9 cellular contexts compared by ENCODE assay signal in genomic region chr9:4742246-4742645, GRCh38. TPM values are rescaled to one million over a fixed set of nuclear protein-coding genes. Genes with fewer than 3 reads are reported as not detected.
DNase-seq lines count a peak whose midpoint lies in the region; ATAC-seq lines count a peak whose summit lies in the region.
"Had no signal": no experiment of that assay in that cellular context is flagged by ENCODE, and none has a peak within 500 bp of the region (broad histone marks: within the 10 kb centered on the region; RNA-seq: fewer than 3 reads in every experiment).

No MANE protein-coding gene starts in this region.

- DNase-seq in T-helper 2 cell treated with Interferon-gamma antibody and Interleukin-4, amounts not matched to agents 5 μg/mL and 100 μg/mL, for 36 hours (ENCODE audit: low spot score), result no peak
- DNase-seq in T-helper 2 cell (no peak), iPS-NIHi11 (ENCODE audit: low spot score) (no peak), sciatic nerve (ENCODE audit: low spot score) (no peak)
- DNase-seq: SW 1271 had no signal

- no peak overlapping the region for H3K9ac ChIP-seq in iPS-18a (ENCODE audit: low read length)

- no peak overlapping the region for H3K27ac ChIP-seq in iPS-18a (ENCODE audit: low read length)

- peaks cover 25% of the 10 kb centered on the region for H3K4me1 Mint-ChIP-seq in T-helper 2 cell treated with Interferon-gamma antibody and Interleukin-4, amounts not matched to agents 5 μg/mL and 100 μg/mL, for 36 hours (ENCODE audit: low read depth)
- H3K4me1 Mint-ChIP-seq in activated T-helper 17 cell treated with anti-CD3 and anti-CD28 coated beads, Interleukin-2, amount 50 U/mL, for 72 hours, result peaks cover 10% of the 10 kb centered on the region
- H3K4me1 Mint-ChIP-seq in stimulated activated memory B cell treated with anti-CD40 and anti-IgM and Interleukin-4, amounts not matched to agents 10 μg/mL and 1 μg/mL and 100 μg/mL, for 72 hours, result peaks cover 23% of the 10 kb centered on the region

- intact Hi-C loops in sciatic nerve (cut with DNase I), result no loop called here

- H3K4me3 ChIP-seq in iPS-18a (ENCODE audit: low read length), result peak overlapping the region; percentile 69

- no peak for ATAC-seq in activated T-helper 17 cell treated with anti-CD3 and anti-CD28 coated beads, Interleukin-2, amount 50 U/mL, for 72 hours (replicated peaks)
- ATAC-seq in stimulated activated memory B cell treated with anti-CD40 and anti-IgM and Interleukin-4, amounts not matched to agents 10 μg/mL and 1 μg/mL and 100 μg/mL, for 72 hours, result no peak
- ATAC-seq in HG03095 (IDR thresholded peaks at IDR 0.05; ENCODE audit: unreplicated experiment), result no peak
- ATAC-seq in sciatic nerve, result no peak

- H3K4me1 ChIP-seq in iPS-18a (ENCODE audit: control insufficient read depth, low read depth, low read length), result peaks cover 12% of the 10 kb centered on the region

- no peaks in the 10 kb centered on the region for H3K27me3 Mint-ChIP-seq in T-helper 2 cell treated with Interferon-gamma antibody and Interleukin-4, amounts not matched to agents 5 μg/mL and 100 μg/mL, for 36 hours (ENCODE audit: low read depth)
- H3K27me3 Mint-ChIP-seq in activated T-helper 17 cell treated with anti-CD3 and anti-CD28 coated beads, Interleukin-2, amount 50 U/mL, for 72 hours, result no peaks in the 10 kb centered on the region
- no peaks in the 10 kb centered on the region for H3K27me3 Mint-ChIP-seq in stimulated activated memory B cell treated with anti-CD40 and anti-IgM and Interleukin-4, amounts not matched to agents 10 μg/mL and 1 μg/mL and 100 μg/mL, for 72 hours

- peak overlapping the region; percentile 90 for H3K4me3 Mint-ChIP-seq in T-helper 2 cell treated with Interferon-gamma antibody and Interleukin-4, amounts not matched to agents 5 μg/mL and 100 μg/mL, for 36 hours
- H3K4me3 Mint-ChIP-seq in activated T-helper 17 cell treated with anti-CD3 and anti-CD28 coated beads, Interleukin-2, amount 50 U/mL, for 72 hours, result peak overlapping the region; percentile 63
- H3K4me3 Mint-ChIP-seq in stimulated activated memory B cell treated with anti-CD40 and anti-IgM and Interleukin-4, amounts not matched to agents 10 μg/mL and 1 μg/mL and 100 μg/mL, for 72 hours, result no peak overlapping the region

- H3K9me3 Mint-ChIP-seq in T-helper 2 cell treated with Interferon-gamma antibody and Interleukin-4, amounts not matched to agents 5 μg/mL and 100 μg/mL, for 36 hours, result no peaks in the 10 kb centered on the region
- H3K9me3 Mint-ChIP-seq in activated T-helper 17 cell treated with anti-CD3 and anti-CD28 coated beads, Interleukin-2, amount 50 U/mL, for 72 hours, result no peaks in the 10 kb centered on the region
- no peaks in the 10 kb centered on the region for H3K9me3 Mint-ChIP-seq in stimulated activated memory B cell treated with anti-CD40 and anti-IgM and Interleukin-4, amounts not matched to agents 10 μg/mL and 1 μg/mL and 100 μg/mL, for 72 hours

- no peaks in the 10 kb centered on the region for H3K36me3 ChIP-seq in iPS-18a (ENCODE audit: control insufficient read depth, low read depth, low read length)

- H3K36me3 Mint-ChIP-seq in T-helper 2 cell treated with Interferon-gamma antibody and Interleukin-4, amounts not matched to agents 5 μg/mL and 100 μg/mL, for 36 hours (ENCODE audit: low read depth), result no peaks in the 10 kb centered on the region
- peaks cover 15% of the 10 kb centered on the region for H3K36me3 Mint-ChIP-seq in activated T-helper 17 cell treated with anti-CD3 and anti-CD28 coated beads, Interleukin-2, amount 50 U/mL, for 72 hours (ENCODE audit: low read depth)
- no peaks in the 10 kb centered on the region for H3K36me3 Mint-ChIP-seq in stimulated activated memory B cell treated with anti-CD40 and anti-IgM and Interleukin-4, amounts not matched to agents 10 μg/mL and 1 μg/mL and 100 μg/mL, for 72 hours

- no peaks in the 10 kb centered on the region for H3K9me3 ChIP-seq in iPS-18a (ENCODE audit: control insufficient read depth, low read depth, low read length)

- H3K27ac Mint-ChIP-seq in T-helper 2 cell treated with Interferon-gamma antibody and Interleukin-4, amounts not matched to agents 5 μg/mL and 100 μg/mL, for 36 hours, result peak overlapping the region; percentile 92
- peak overlapping the region; percentile 18 for H3K27ac Mint-ChIP-seq in activated T-helper 17 cell treated with anti-CD3 and anti-CD28 coated beads, Interleukin-2, amount 50 U/mL, for 72 hours
- H3K27ac Mint-ChIP-seq in stimulated activated memory B cell treated with anti-CD40 and anti-IgM and Interleukin-4, amounts not matched to agents 10 μg/mL and 1 μg/mL and 100 μg/mL, for 72 hours, result peak overlapping the region; percentile 89

- no peaks in the 10 kb centered on the region for H3K27me3 ChIP-seq in iPS-18a (ENCODE audit: control insufficient read depth, insufficient read depth, low read length)

RNA-seq across cellular contexts. Expression of gene AK3, which starts 1.2 kb away (rescaled TPM):
- 10 to 100 TPM; 28.5 to 31.2 TPM for total RNA-seq in activated T-helper 17 cell treated with anti-CD3 and anti-CD28 coated beads, Interleukin-2, amount 50 U/mL, for 72 hours
- 56.4 TPM for total RNA-seq in sciatic nerve

RNA-seq across cellular contexts. Expression of gene RCL1, which starts 50.5 kb away (rescaled TPM):
- total RNA-seq in activated T-helper 17 cell treated with anti-CD3 and anti-CD28 coated beads, Interleukin-2, amount 50 U/mL, for 72 hours, result 10 to 100 TPM; 18.9 to 38.2 TPM
- 24.6 TPM for total RNA-seq in sciatic nerve

Comparison
In these comparisons a context has a peak if more than half of its experiments do, and no peak if none do; other contexts are left out.
1. H3K27ac Mint-ChIP-seq: peak in every context shown above with its lines; median percentile 92 in T-helper 2 cell treated with Interferon-gamma antibody and Interleukin-4, amounts not matched to agents 5 μg/mL and 100 μg/mL, for 36 hours; 89 in stimulated activated memory B cell treated with anti-CD40 and anti-IgM and Interleukin-4, amounts not matched to agents 10 μg/mL and 1 μg/mL and 100 μg/mL, for 72 hours; 18 in activated T-helper 17 cell treated with anti-CD3 and anti-CD28 coated beads, Interleukin-2, amount 50 U/mL, for 72 hours.